Comparison of ENCODE assay signal across 20 cellular contexts in genomic region chr16:89277049-89277448, GRCh38. TPM values are rescaled to one million over a fixed set of nuclear protein-coding genes. Genes with fewer than 3 reads are reported as not detected.
DNase-seq lines count a peak whose midpoint lies in the region; ATAC-seq, FAIRE-seq and TF ChIP-seq lines count a peak whose summit lies in the region.
"Had no signal": no experiment of that assay in that cellular context is flagged by ENCODE, and none has a peak within 500 bp of the region (broad histone marks: within the 10 kb centered on the region; RNA-seq: fewer than 3 reads in every experiment).

No MANE protein-coding gene starts in this region.

- H3K27ac Mint-ChIP-seq in activated naive CD8-positive, alpha-beta T cell treated with anti-CD3 and anti-CD28 coated beads, Interleukin-2, amount 50 U/mL, for 24 hours, result peak overlapping the region; percentile 45
- no peak overlapping the region for H3K27ac Mint-ChIP-seq in activated naive CD8-positive, alpha-beta T cell treated with anti-CD3 and anti-CD28 coated beads for 36 hours

- H3K4me2 ChIP-seq in HCT116 (ENCODE audit: low read length) (no peak overlapping the region), GM12878 (ENCODE audit: control insufficient read depth, insufficient read depth) (no peak overlapping the region)
- H3K4me2 ChIP-seq: A549 had no signal

- TF ChIP-seq CTCF in HCT116 (IDR thresholded peaks at IDR 0.05 in 2 of 3, conservative IDR thresholded peaks at IDR 0.05 in 1 of 3; ENCODE audit: borderline replicate concordance in 1 of 3, insufficient read depth in 1 of 3, low read depth in 2 of 3, low read length in 2 of 3) (no peak), GM12878 (IDR thresholded peaks at IDR 0.05 in 2 of 3, conservative IDR thresholded peaks at IDR 0.05 in 1 of 3; ENCODE audit: control insufficient read depth in 2 of 3, extremely low read depth in 1 of 3, insufficient read depth in 1 of 3, low read depth in 3 of 3, low read length in 3 of 3) (no peak)

- in situ Hi-C loops in GM12878 (cut with MboI), result no loop called here

- SMC1A ChIA-PET in GM12878 (lab: Charles Lee; ENCODE audit: uncharacterized antibody, unreplicated experiment), result no interaction called here

- peaks cover 26% of the 10 kb centered on the region; the same call in 1 of the 2 replicates for H3K79me2 ChIP-seq in HCT116 (ENCODE audit: insufficient read depth, low read length)
- no peaks in the 10 kb centered on the region for H3K79me2 ChIP-seq in GM12878 (ENCODE audit: control insufficient read depth, insufficient read depth, low read length)

- H3K9me3 ChIP-seq in HCT116 (ENCODE audit: control insufficient read depth in 1 of 2, insufficient read depth in 1 of 2, low read depth in 1 of 2, low read length in 2 of 2) (no peaks in the 10 kb centered on the region), GM12878 (replicated peaks; ENCODE audit: control insufficient read depth, insufficient read depth, low read length) (no peaks in the 10 kb centered on the region), aorta (ENCODE audit: control insufficient read depth, low read length) (no peaks in the 10 kb centered on the region)
- H3K9me3 ChIP-seq: A549 had no signal

- RAD21 ChIA-PET in HCT116 (lab: Charles Lee; ENCODE audit: low non-redundant PET in 1 of 2, low total read pairs in 2 of 2, uncharacterized antibody in 2 of 2, unreplicated experiment in 2 of 2), result no interaction called here
- RAD21 ChIA-PET in GM12878 (lab: Charles Lee; ENCODE audit: unreplicated experiment), result no interaction called here

- BruUV-seq in HCT116 (replicated peaks; lab: Mats Ljungman, UMichigan), result no TSS peak
- BruUV-seq in GM12878 (replicated peaks; lab: Mats Ljungman, UMichigan), result no TSS peak

- FAIRE-seq in GM12878 (lab: Jason Lieb, UNC), result no peak
- FAIRE-seq: A549, GM12892, GM19239 had no signal

- no peak for TF ChIP-seq RAD21 in HCT116 (IDR thresholded peaks at IDR 0.05; ENCODE audit: low read depth)
- no peak for TF ChIP-seq RAD21 in GM12878 (IDR thresholded peaks at IDR 0.05; ENCODE audit: insufficient read depth, low read depth, low read length)

- TF ChIP-seq POLR2A in HCT116 (IDR thresholded peaks at IDR 0.05; ENCODE audit: borderline replicate concordance, extremely low read depth, insufficient read depth, insufficient read length) (no peak), GM12878 (IDR thresholded peaks at IDR 0.05; ENCODE audit: low read depth, low read length) (peak; percentile 17; the same call in 1 of the 2 replicates)

- H3K9ac ChIP-seq in HCT116 (ENCODE audit: low read length) (no peak overlapping the region), GM12878 (ENCODE audit: control insufficient read depth, insufficient read depth, low read length) (no peak overlapping the region)

- H3K4me3 ChIP-seq in HCT116 (replicated peaks in 1 of 2; ENCODE audit: low read depth in 1 of 2, low read length in 2 of 2) (no peak overlapping the region), GM12878 (no peak overlapping the region), aorta (ENCODE audit: low read length in 2 of 2) (no peak overlapping the region)
- H3K4me3 ChIP-seq: A549 had no signal

- no peaks in the 10 kb centered on the region for H3K9me3 Mint-ChIP-seq in activated naive CD8-positive, alpha-beta T cell treated with anti-CD3 and anti-CD28 coated beads, Interleukin-2, amount 50 U/mL, for 24 hours
- no peaks in the 10 kb centered on the region for H3K9me3 Mint-ChIP-seq in activated naive CD8-positive, alpha-beta T cell treated with anti-CD3 and anti-CD28 coated beads for 36 hours
- H3K9me3 Mint-ChIP-seq: CD4-positive, CD25-positive, alpha-beta regulatory T cell had no signal

- H3K4me1 ChIP-seq in HCT116 (ENCODE audit: control insufficient read depth in 1 of 2, insufficient read depth in 2 of 2, low read length in 2 of 2) (no peaks in the 10 kb centered on the region), GM12878 (ENCODE audit: control insufficient read depth, insufficient read depth, low read length) (no peaks in the 10 kb centered on the region), aorta (ENCODE audit: control insufficient read depth in 1 of 2, insufficient read depth in 2 of 2, low read length in 2 of 2) (no peaks in the 10 kb centered on the region)
- H3K4me1 ChIP-seq: A549 had no signal

- POLR2A ChIA-PET in HCT116 (lab: Charles Lee) (no interaction called here), GM12878 (lab: Charles Lee) (interaction anchor here (0.7 kb wide), 1 partner anchor 11 kb away, joined by 3 read pairs; no protein-coding TSS in a partner anchor)

- 92% methylated on average over 9 of the region's 9 CpGs for WGBS in GM12878 (ENCODE audit: insufficient coverage, insufficient replicate concordance, low lambda C conversion rate, missing lambda C conversion rate)
- WGBS in aorta, 2 donors, result 88 to 92% methylated on average over 9 of the region's 9 CpGs

- no peaks in the 10 kb centered on the region for H3K27me3 Mint-ChIP-seq in activated naive CD8-positive, alpha-beta T cell treated with anti-CD3 and anti-CD28 coated beads, Interleukin-2, amount 50 U/mL, for 24 hours
- no peaks in the 10 kb centered on the region for H3K27me3 Mint-ChIP-seq in activated naive CD8-positive, alpha-beta T cell treated with anti-CD3 and anti-CD28 coated beads for 36 hours
- H3K27me3 Mint-ChIP-seq: CD4-positive, CD25-positive, alpha-beta regulatory T cell had no signal

- H3K4me3 Mint-ChIP-seq in activated naive CD8-positive, alpha-beta T cell treated with anti-CD3 and anti-CD28 coated beads, Interleukin-2, amount 50 U/mL, for 24 hours, result no peak overlapping the region
- no peak overlapping the region for H3K4me3 Mint-ChIP-seq in activated naive CD8-positive, alpha-beta T cell treated with anti-CD3 and anti-CD28 coated beads for 36 hours

- no peak for ATAC-seq in activated naive CD8-positive, alpha-beta T cell treated with anti-CD3 and anti-CD28 coated beads, Interleukin-2, amount 50 U/mL, for 24 hours
- no peak for ATAC-seq in HCT116
- no peak for ATAC-seq in GM12878
- peak; percentile 5 for ATAC-seq in sciatic nerve
- no peak for ATAC-seq in aorta (ENCODE audit: low FRiP score)
- no peak for ATAC-seq in GM18519 (IDR thresholded peaks at IDR 0.05; ENCODE audit: low FRiP score, unreplicated experiment)
- ATAC-seq: A549 had no signal

- H3K27me3 ChIP-seq in HCT116 (ENCODE audit: insufficient read depth, low read length) (no peaks in the 10 kb centered on the region), GM12878 (replicated peaks in 1 of 2; ENCODE audit: control insufficient read depth in 2 of 2, insufficient read depth in 2 of 2, low read length in 1 of 2) (no peaks in the 10 kb centered on the region), aorta (ENCODE audit: control insufficient read depth in 1 of 2, insufficient read depth in 2 of 2, low read length in 1 of 2) (no peaks in the 10 kb centered on the region)

- no peaks in the 10 kb centered on the region for H4K20me1 ChIP-seq in HCT116 (ENCODE audit: insufficient read depth)
- H4K20me1 ChIP-seq in GM12878 (ENCODE audit: control insufficient read depth, insufficient read depth), result no peaks in the 10 kb centered on the region

- peaks cover 30% of the 10 kb centered on the region for H3K36me3 Mint-ChIP-seq in activated naive CD8-positive, alpha-beta T cell treated with anti-CD3 and anti-CD28 coated beads, Interleukin-2, amount 50 U/mL, for 24 hours (ENCODE audit: low read depth)
- peaks cover 16% of the 10 kb centered on the region for H3K36me3 Mint-ChIP-seq in activated naive CD8-positive, alpha-beta T cell treated with anti-CD3 and anti-CD28 coated beads for 36 hours

- H3K36me3 ChIP-seq in HCT116 (ENCODE audit: control insufficient read depth in 1 of 2, insufficient read depth in 2 of 2, low read length in 2 of 2) (peaks cover 46 to 59% of the 10 kb centered on the region in 2 experiments; a peak in 3 of 4 replicates), GM12878 (ENCODE audit: control insufficient read depth in 2 of 2, insufficient read depth in 2 of 2, low read length in 1 of 2) (peaks cover 11 to 34% of the 10 kb centered on the region in 2 experiments), aorta (ENCODE audit: control insufficient read depth in 1 of 2, insufficient read depth in 2 of 2, low read length in 1 of 2) (peaks cover 0 to 6% of the 10 kb centered on the region in 2 donors)

- H3K27ac ChIP-seq in HCT116 (ENCODE audit: low read depth, low read length) (no peak overlapping the region), GM12878 (ENCODE audit: control insufficient read depth, insufficient read depth) (no peak overlapping the region), aorta (ENCODE audit: low read depth in 1 of 2, low read length in 2 of 2) (no peak overlapping the region)
- H3K27ac ChIP-seq: A549 had no signal

- H2AFZ ChIP-seq in HCT116 (ENCODE audit: low read depth, low read length, poor library complexity, severe bottlenecking) (no peak overlapping the region), GM12878 (ENCODE audit: control insufficient read depth, low read depth, low read length) (no peak overlapping the region)

- TF ChIP-seq EP300 in GM12878 (IDR thresholded peaks at IDR 0.05; ENCODE audit: borderline replicate concordance in 1 of 2, control insufficient read depth in 1 of 2, low read depth in 2 of 2, low read length in 2 of 2), result no peak

- H3K4me1 Mint-ChIP-seq in activated naive CD8-positive, alpha-beta T cell treated with anti-CD3 and anti-CD28 coated beads, Interleukin-2, amount 50 U/mL, for 24 hours, result no peaks in the 10 kb centered on the region
- H3K4me1 Mint-ChIP-seq in activated naive CD8-positive, alpha-beta T cell treated with anti-CD3 and anti-CD28 coated beads for 36 hours, result no peaks in the 10 kb centered on the region

- intact Hi-C loops in HCT116 (cut with micrococcal nuclease), result no loop called here
- intact Hi-C loops in GM12878 (cut with micrococcal nuclease; ENCODE audit: unreplicated experiment), result no loop called here
- intact Hi-C loops in sciatic nerve (cut with DNase I), result no loop called here
- intact Hi-C loops in aorta (cut with DNase I), result no loop called here

- H3K9me2 ChIP-seq in HCT116 (ENCODE audit: insufficient read depth), result no peaks in the 10 kb centered on the region

- CTCF ChIA-PET in HCT116 (lab: Charles Lee), result no interaction called here
- CTCF ChIA-PET in GM12878 (lab: Yijun Ruan, JAX), result no interaction called here

- no peak for DNase-seq in activated naive CD8-positive, alpha-beta T cell treated with anti-CD3 and anti-CD28 coated beads, Interleukin-2, amount 50 U/mL, for 24 hours
- DNase-seq in activated naive CD8-positive, alpha-beta T cell treated with anti-CD3 and anti-CD28 coated beads for 36 hours, result no peak
- no peak for DNase-seq in HCT116 (ENCODE audit: low read depth, low spot score)
- DNase-seq in GM12878 (ENCODE audit: low read depth, low spot score), result no peak
- no peak for DNase-seq in sciatic nerve (ENCODE audit: low spot score)
- no peak for DNase-seq in aorta
- DNase-seq in NCI-H510A (lab: John Stamatoyannopoulos, UW), result no peak
- DNase-seq: CD4-positive, CD25-positive, alpha-beta regulatory T cell; DMS79; HCEC 1CT; NCI-H146; NCI-H2081 treated with DMSO at 0.1 percent for 48 hours; NCI-H2227 treated with DMSO at 0.1 percent for 48 hours; NCI-H526; OCI-M1; RPMI8226 had no signal

RNA-seq across cellular contexts. Expression of gene ZNF778, which starts 59.5 kb away (rescaled TPM):
- 1 to 10 TPM; 8.9 to 9.6 TPM for total RNA-seq in activated naive CD8-positive, alpha-beta T cell treated with anti-CD3 and anti-CD28 coated beads for 36 hours
- total RNA-seq in HCT116 (2021; ENCODE audit: unreplicated experiment), result 19.5 TPM
- 8.8 and 9.6 TPM in 2 replicates for polyA plus RNA-seq in HCT116 (2012)
- total RNA-seq in GM12878 (2013; cell fraction: nucleolus; rRNA removed), result 15.8 and 17.3 TPM in 2 replicates
- 3.3 and 6.5 TPM in 2 replicates for total RNA-seq in GM12878 (2014; rRNA removed)
- total RNA-seq in GM12878 (2014; rRNA removed; fragmentation: Illumina TruSeq; extraction: Trizol), result 3.5 and 3.6 TPM in 2 replicates
- total RNA-seq in GM12878 (2021), result 6.4 and 9.7 TPM in 2 replicates
- 2.2 TPM for polyA plus RNA-seq in GM12878 (2011; ENCODE audit: low read depth)
- 3.8 and 4.4 TPM in 2 replicates for polyA plus RNA-seq in GM12878 (2011; rRNA removed)
- polyA plus RNA-seq in GM12878 (2011; cell fraction: cytosol; rRNA removed), result 2.8 and 3.8 TPM in 2 replicates
- polyA plus RNA-seq in GM12878 (2011; cell fraction: nucleus; rRNA removed), result 6.7 and 8.5 TPM in 2 replicates
- polyA plus RNA-seq in GM12878 (2012), result 2.4 and 5.4 TPM in 2 replicates
- 4.3 and 4.6 TPM in 2 replicates for polyA plus RNA-seq in GM12878 (2014; fragmentation: Illumina TruSeq; extraction: Trizol)
- under 1 TPM; 0.20 to 0.40 TPM for polyA plus RNA-seq in GM12878 (2014; fragmentation: Nextera tagmentation; extraction: Ambion mirVana)
- polyA plus RNA-seq in GM12878 (2014; rRNA removed), result 4.2 and 5.9 TPM in 2 replicates
- polyA plus RNA-seq in GM12878 (2016; fragmentation: Nextera tagmentation; extraction: Ambion mirVana), result 1 to 10 TPM; 2.3 to 3.8 TPM
- polyA minus RNA-seq in GM12878 (2011; rRNA and poly(A)+ RNA removed), result 6.1 and 8.8 TPM in 2 replicates
- 1.3 and 3.7 TPM in 2 replicates for polyA minus RNA-seq in GM12878 (2011; cell fraction: cytosol; rRNA and poly(A)+ RNA removed)
- polyA minus RNA-seq in GM12878 (2011; cell fraction: nucleus; rRNA and poly(A)+ RNA removed), result 5.7 and 8.7 TPM in 2 replicates
- 9.8 TPM for total RNA-seq in sciatic nerve
- 10 to 100 TPM; 12.7 to 14.9 TPM for total RNA-seq in aorta
- 1 to 10 TPM; 2.6 to 3.2 TPM for polyA plus RNA-seq in aorta
